Comparison of ENCODE assay signal across 8 cellular contexts in the genomic region with DNA sequence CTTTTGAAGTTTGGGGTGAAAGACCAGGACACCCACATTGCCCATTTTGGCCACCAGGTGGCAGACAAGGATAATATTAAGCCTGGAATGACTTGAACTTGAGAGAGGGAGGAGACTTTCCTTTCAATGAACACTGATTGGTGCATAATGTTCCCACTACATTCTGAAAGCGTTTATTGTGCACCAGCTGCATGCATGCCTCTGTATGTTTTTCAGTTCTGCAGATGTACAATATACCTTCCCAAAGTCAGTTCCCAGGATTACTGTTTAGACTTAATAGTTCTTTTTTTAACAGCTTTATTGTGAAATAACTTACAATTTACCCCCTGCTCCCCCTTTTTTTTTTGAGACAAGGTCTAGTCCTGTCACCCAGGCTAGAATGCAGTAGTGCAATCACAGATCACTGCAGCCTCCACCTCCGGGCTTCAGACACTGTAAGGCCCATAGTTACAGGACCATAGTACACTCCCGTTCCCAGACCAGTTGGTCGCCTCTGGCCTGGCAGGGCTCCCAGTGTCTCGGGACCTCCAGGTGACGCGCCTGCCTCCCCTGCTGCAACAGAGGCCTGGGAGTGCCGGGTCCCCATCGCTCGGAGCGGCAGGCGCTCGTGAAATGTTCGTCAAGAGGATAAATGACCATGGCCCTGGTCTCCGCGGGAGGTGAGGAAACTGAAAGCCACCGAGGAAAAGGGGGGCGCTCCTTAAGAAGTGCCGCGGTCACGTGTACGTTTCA. TPM values are rescaled to one million over a fixed set of nuclear protein-coding genes. Genes with fewer than 3 reads are reported as not detected.
A peak's percentile ranks its signal among the peaks of the same experiment; 100 is the strongest.
DNase-seq lines count a peak whose midpoint lies in the region; ATAC-seq and TF ChIP-seq lines count a peak whose summit lies in the region.

No MANE protein-coding gene starts in this region.

- H3K9ac ChIP-seq in subcutaneous abdominal adipose tissue (ENCODE audit: low read length in 5 of 5), result peak overlapping the region in 4 of 5 donors; percentile 59 to 62 (median 60)

- TF ChIP-seq CTCF in LNCAP (IDR thresholded peaks at IDR 0.05), result peak; percentile 90

- peak overlapping the region; percentile 62 to 75 (median 71) for H3K4me3 ChIP-seq in subcutaneous abdominal adipose tissue (ENCODE audit: low read depth in 1 of 5, low read length in 5 of 5)

- peaks cover 0 to 14% (median 7%) of the 10 kb centered on the region in 5 donors for H3K27me3 ChIP-seq in subcutaneous abdominal adipose tissue (ENCODE audit: control insufficient read depth in 5 of 5, insufficient read depth in 4 of 5, low read length in 5 of 5)

- H3K27ac ChIP-seq in subcutaneous abdominal adipose tissue (ENCODE audit: low read depth, low read length), result no peak overlapping the region

- H3K36me3 ChIP-seq in subcutaneous abdominal adipose tissue (ENCODE audit: control insufficient read depth in 5 of 5, insufficient read depth in 5 of 5, low read length in 5 of 5), result peaks cover 0 to 17% (median 16%) of the 10 kb centered on the region in 5 donors

- H3K9me3 ChIP-seq in subcutaneous abdominal adipose tissue (ENCODE audit: control insufficient read depth in 5 of 5, low read length in 5 of 5), result no peaks in the 10 kb centered on the region

- peaks cover 0 to 28% (median 23%) of the 10 kb centered on the region in 5 donors for H3K4me1 ChIP-seq in subcutaneous abdominal adipose tissue (ENCODE audit: control insufficient read depth in 5 of 5, insufficient read depth in 5 of 5, low read length in 5 of 5)

- DNase-seq in COLO829 (ENCODE audit: low spot score) (peak; percentile 84), SIG-M5 treated with dmso at 0.1 percent for 504 hours (lab: John Stamatoyannopoulos, UW; ENCODE audit: unreplicated experiment) (peak; percentile 80), foreskin melanocyte (peak; percentile 80), occipital lobe (lab: John Stamatoyannopoulos, UW) (peak; percentile 54)
- peak; percentile 76 for DNase-seq in activated gamma-delta T cell treated with anti-CD3 and anti-CD28 coated beads, Interleukin-2, amount 50 U/mL, for 16 hours (ENCODE audit: low read depth)

- ATAC-seq in GM21423 (IDR thresholded peaks at IDR 0.05; ENCODE audit: unreplicated experiment), result peak; percentile 59

RNA-seq across cellular contexts. Expression of a gene that starts 12.2 kb away (rescaled TPM):
- 24.6 TPM for total RNA-seq in occipital lobe

RNA-seq across cellular contexts. Expression of a gene that starts 13.3 kb away (rescaled TPM):
- total RNA-seq in occipital lobe, result 80.5 TPM

RNA-seq across cellular contexts. Expression of a gene that starts 13.6 kb away (rescaled TPM):
- total RNA-seq in occipital lobe, result 0.78 TPM

RNA-seq across cellular contexts. Expression of a gene that starts 22.1 kb away (rescaled TPM):
- total RNA-seq in occipital lobe, result 0.94 TPM

RNA-seq across cellular contexts. Expression of a gene that starts 28.8 kb away (rescaled TPM):
- not detected for total RNA-seq in occipital lobe
